Comparison of ENCODE assay signal across 27 cellular contexts in the genomic region with DNA sequence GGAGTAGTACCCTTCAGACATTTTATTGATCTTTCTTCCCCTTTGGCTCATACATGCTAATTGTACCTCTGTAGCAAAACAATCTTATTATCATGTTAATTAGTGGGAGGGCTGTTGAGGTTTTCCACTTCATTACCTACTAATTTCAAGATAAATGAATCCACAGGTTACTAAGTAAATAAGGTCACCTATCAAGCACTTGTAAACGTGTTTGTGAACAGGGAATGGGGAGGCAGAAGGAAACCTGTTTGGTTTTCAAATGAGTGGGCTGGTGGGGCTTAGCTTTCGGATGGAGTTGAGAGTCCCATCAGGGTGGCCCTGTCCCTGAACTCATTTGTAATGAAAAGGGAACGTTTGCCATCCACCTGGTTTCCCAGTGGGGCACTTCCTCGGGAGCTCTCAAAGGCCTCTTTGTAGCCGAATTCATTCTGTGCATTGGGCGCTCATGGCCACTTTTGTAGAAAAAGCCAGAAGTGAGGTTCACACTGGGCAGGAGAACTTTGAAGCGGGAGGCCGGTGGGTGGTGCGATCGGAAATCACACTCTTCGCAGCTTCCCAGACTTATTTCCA.
DNase-seq lines count a peak whose midpoint lies in the region; ATAC-seq and TF ChIP-seq lines count a peak whose summit lies in the region.
"Had no signal": no experiment of that assay in that cellular context is flagged by ENCODE, and none has a peak within 500 bp of the region (broad histone marks: within the 10 kb centered on the region; RNA-seq: fewer than 3 reads in every experiment).

No MANE protein-coding gene starts in this region.

- H3K27ac Mint-ChIP-seq in neural progenitor cell = peak overlapping the region; percentile 25
- H3K27ac Mint-ChIP-seq: activated naive CD4-positive, alpha-beta T cell treated with anti-CD3 and anti-CD28 coated beads for 36 hours; activated T-cell treated with anti-CD3 and anti-CD28 coated beads, Interleukin-2, amount 50 U/mL, for 72 hours; immature natural killer cell; type B pancreatic cell had no signal

- H4K20me1 ChIP-seq in neural progenitor cell (ENCODE audit: low read depth) = no peaks in the 10 kb centered on the region
- H4K20me1 ChIP-seq: BLaER1 had no signal

- H3K4me3 Mint-ChIP-seq in neural progenitor cell = peak overlapping the region; percentile 30
- H3K4me3 Mint-ChIP-seq: activated naive CD4-positive, alpha-beta T cell treated with anti-CD3 and anti-CD28 coated beads for 36 hours; activated T-cell treated with anti-CD3 and anti-CD28 coated beads, Interleukin-2, amount 50 U/mL, for 72 hours; immature natural killer cell; type B pancreatic cell had no signal

- peaks cover 45% of the 10 kb centered on the region for H3F3A ChIP-seq in neural progenitor cell (ENCODE audit: low read depth)

- H3K9me3 ChIP-seq in HEK293 (ENCODE audit: control insufficient read depth, insufficient read depth, low read depth, low read length) (no peaks in the 10 kb centered on the region), neural progenitor cell (ENCODE audit: low read depth) (no peaks in the 10 kb centered on the region)
- H3K9me3 ChIP-seq: adrenal gland, BLaER1, body of pancreas, neutrophil, right lobe of liver had no signal

- no peaks in the 10 kb centered on the region for H3K27me3 ChIP-seq in neural progenitor cell
- H3K27me3 ChIP-seq: adrenal gland, BLaER1, body of pancreas, neutrophil, right lobe of liver had no signal

- H3K4me1 ChIP-seq in HEK293 (ENCODE audit: control insufficient read depth, insufficient read depth, low read length) (peaks cover 45% of the 10 kb centered on the region), neural progenitor cell (peaks cover 51% of the 10 kb centered on the region)
- H3K4me1 ChIP-seq: adrenal gland, BLaER1, body of pancreas, right lobe of liver had no signal

- no peak overlapping the region for H3K9ac ChIP-seq in neural progenitor cell
- H3K9ac ChIP-seq: BLaER1 had no signal

- no peaks in the 10 kb centered on the region for H3K9me3 Mint-ChIP-seq in neural progenitor cell
- H3K9me3 Mint-ChIP-seq: activated naive CD4-positive, alpha-beta T cell treated with anti-CD3 and anti-CD28 coated beads for 36 hours had no signal

- no peak overlapping the region for H2AFZ ChIP-seq in neural progenitor cell (replicated peaks)

- H3K27me3 Mint-ChIP-seq in neural progenitor cell (ENCODE audit: insufficient read depth, low read depth) = peaks cover 4% of the 10 kb centered on the region

- CTCF ChIA-PET in HEK293 (lab: Yijun Ruan, JAX) = interaction anchor here (0.7 kb wide), 1 partner anchor 14 kb away, joined by 4 read pairs; no protein-coding TSS in a partner anchor

- H3K36me3 ChIP-seq in HEK293 (ENCODE audit: control insufficient read depth in 2 of 2, insufficient read depth in 1 of 2, low read length in 2 of 2) (no peaks in the 10 kb centered on the region), neural progenitor cell (no peaks in the 10 kb centered on the region)
- H3K36me3 ChIP-seq: adrenal gland, BLaER1, neutrophil, right lobe of liver had no signal

- H3K4me3 ChIP-seq in HEK293 (ENCODE audit: low read depth, low read length) (no peak overlapping the region), neural progenitor cell (peak overlapping the region; percentile 19)
- H3K4me3 ChIP-seq: adrenal gland, BLaER1, body of pancreas, dorsolateral prefrontal cortex, right lobe of liver had no signal

- H3K27ac ChIP-seq in HEK293 (ENCODE audit: extremely low read depth, low read depth, low read length) (peak overlapping the region; percentile 21), neural progenitor cell (no peak overlapping the region)
- H3K27ac ChIP-seq: adrenal gland, BLaER1, body of pancreas, dorsolateral prefrontal cortex, neutrophil, right lobe of liver had no signal

- peak overlapping the region; percentile 58 for H3K4me2 ChIP-seq in neural progenitor cell
- H3K4me2 ChIP-seq: BLaER1 had no signal

- peaks cover 51% of the 10 kb centered on the region for H3K4me1 Mint-ChIP-seq in neural progenitor cell

- POLR2A ChIA-PET in HEK293 (lab: Yijun Ruan, JAX) = no interaction called here

- ATAC-seq in HG03469 (IDR thresholded peaks at IDR 0.05; ENCODE audit: unreplicated experiment) = no peak
- no peak for ATAC-seq in HG03520 (IDR thresholded peaks at IDR 0.05; ENCODE audit: unreplicated experiment)
- ATAC-seq: activated T-cell treated with anti-CD3 and anti-CD28 coated beads, Interleukin-2, amount 50 U/mL, for 72 hours; body of pancreas; Panc1; right lobe of liver had no signal

- no peaks in the 10 kb centered on the region for H3K79me2 ChIP-seq in neural progenitor cell (ENCODE audit: low read depth)

- TF ChIP-seq CTCF in HEK293 (tag by site-specific recombination; IDR thresholded peaks at IDR 0.05) = no peak
- TF ChIP-seq CTCF in neural progenitor cell (IDR thresholded peaks at IDR 0.05) = no peak

- H3K36me3 Mint-ChIP-seq in neural progenitor cell = no peaks in the 10 kb centered on the region

- DNase-seq in NCI-H69 (lab: John Stamatoyannopoulos, UW) (peak; percentile 1), iPS DF 4.7 (ENCODE audit: extremely low read depth, low spot score) (peak; percentile 75), neural progenitor cell (ENCODE audit: low spot score) (peak; percentile 53), DMS53 treated with DMSO at 0.1 percent for 48 hours (lab: John Stamatoyannopoulos, UW; ENCODE audit: unreplicated experiment) (no peak)
- DNase-seq: activated CD4-positive, alpha-beta T cell treated with anti-CD3 and anti-CD28 coated beads, Interleukin-2, amount 50 U/mL, for 1 hour; activated naive CD4-positive, alpha-beta T cell treated with anti-CD3 and anti-CD28 coated beads for 36 hours; activated T-cell treated with anti-CD3 and anti-CD28 coated beads, Interleukin-2, amount 50 U/mL, for 72 hours; adrenal gland; body of pancreas; DMS79 treated with DMSO at 0.1 percent for 48 hours; dorsolateral prefrontal cortex; immature natural killer cell; IMR-90; NCI-H1930; NCI-H446; right lobe of liver; SHP77 treated with DMSO at 0.1 percent for 48 hours; stimulated activated CD4-positive, alpha-beta T cell treated with anti-CD3 and anti-CD28 coated beads, Interleukin-2, amount 100 ng/mL, for 48 hours; SW 1271; T1000 had no signal

TF ChIP-seq in HEK293, 187 proteins besides CTCF, POLR2A, EP300 and RAD21 (continues in another document):
- TF ChIP-seq ZNF140 (tag by site-specific recombination; IDR thresholded peaks at IDR 0.05) = no peak
- TF ChIP-seq FEZF1 (tag by site-specific recombination; IDR thresholded peaks at IDR 0.05) = peak; percentile 21; the same call in 1 of the 2 replicates
- TF ChIP-seq, protein P1, sequence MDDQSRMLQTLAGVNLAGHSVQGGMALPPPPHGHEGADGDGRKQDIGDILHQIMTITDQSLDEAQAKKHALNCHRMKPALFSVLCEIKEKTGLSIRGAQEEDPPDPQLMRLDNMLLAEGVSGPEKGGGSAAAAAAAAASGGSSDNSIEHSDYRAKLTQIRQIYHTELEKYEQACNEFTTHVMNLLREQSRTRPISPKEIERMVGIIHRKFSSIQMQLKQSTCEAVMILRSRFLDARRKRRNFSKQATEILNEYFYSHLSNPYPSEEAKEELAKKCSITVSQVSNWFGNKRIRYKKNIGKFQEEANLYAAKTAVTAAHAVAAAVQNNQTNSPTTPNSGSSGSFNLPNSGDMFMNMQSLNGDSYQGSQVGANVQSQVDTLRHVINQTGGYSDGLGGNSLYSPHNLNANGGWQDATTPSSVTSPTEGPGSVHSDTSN (CRISPR knock-in tag; IDR thresholded peaks at IDR 0.05) = no peak
- TF ChIP-seq ZNF146 (tag by site-specific recombination; IDR thresholded peaks at IDR 0.05) = no peak
- TF ChIP-seq ZNF175 (tag by site-specific recombination; IDR thresholded peaks at IDR 0.05) = no peak
- no peak for TF ChIP-seq ZFHX2 (tag by site-specific recombination; conservative IDR thresholded peaks at IDR 0.05)
- TF ChIP-seq, protein P2, sequence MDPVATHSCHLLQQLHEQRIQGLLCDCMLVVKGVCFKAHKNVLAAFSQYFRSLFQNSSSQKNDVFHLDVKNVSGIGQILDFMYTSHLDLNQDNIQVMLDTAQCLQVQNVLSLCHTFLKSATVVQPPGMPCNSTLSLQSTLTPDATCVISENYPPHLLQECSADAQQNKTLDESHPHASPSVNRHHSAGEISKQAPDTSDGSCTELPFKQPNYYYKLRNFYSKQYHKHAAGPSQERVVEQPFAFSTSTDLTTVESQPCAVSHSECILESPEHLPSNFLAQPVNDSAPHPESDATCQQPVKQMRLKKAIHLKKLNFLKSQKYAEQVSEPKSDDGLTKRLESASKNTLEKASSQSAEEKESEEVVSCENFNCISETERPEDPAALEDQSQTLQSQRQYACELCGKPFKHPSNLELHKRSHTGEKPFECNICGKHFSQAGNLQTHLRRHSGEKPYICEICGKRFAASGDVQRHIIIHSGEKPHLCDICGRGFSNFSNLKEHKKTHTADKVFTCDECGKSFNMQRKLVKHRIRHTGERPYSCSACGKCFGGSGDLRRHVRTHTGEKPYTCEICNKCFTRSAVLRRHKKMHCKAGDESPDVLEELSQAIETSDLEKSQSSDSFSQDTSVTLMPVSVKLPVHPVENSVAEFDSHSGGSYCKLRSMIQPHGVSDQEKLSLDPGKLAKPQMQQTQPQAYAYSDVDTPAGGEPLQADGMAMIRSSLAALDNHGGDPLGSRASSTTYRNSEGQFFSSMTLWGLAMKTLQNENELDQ (tag by site-specific recombination; IDR thresholded peaks at IDR 0.05; ENCODE audit: low read depth) = no peak
- TF ChIP-seq ZNF785 (tag by site-specific recombination; IDR thresholded peaks at IDR 0.05) = no peak
- peak; percentile 33; the same call in 1 of the 2 replicates for TF ChIP-seq SP7 (tag by site-specific recombination; IDR thresholded peaks at IDR 0.05)
- TF ChIP-seq ZNF266 (tag by site-specific recombination; IDR thresholded peaks at IDR 0.05; ENCODE audit: low read depth) = no peak
- TF ChIP-seq ZNF621 (tag by site-specific recombination; IDR thresholded peaks at IDR 0.05) = no peak
- no peak for TF ChIP-seq ZNF549 (tag by site-specific recombination; IDR thresholded peaks at IDR 0.05)
- TF ChIP-seq ZNF155 (tag by site-specific recombination; IDR thresholded peaks at IDR 0.05) = no peak
- TF ChIP-seq ZNF530 (tag by site-specific recombination; IDR thresholded peaks at IDR 0.05; ENCODE audit: low read depth) = no peak
- TF ChIP-seq SCRT2 (tag by site-specific recombination; IDR thresholded peaks at IDR 0.05) = peak; percentile 60; the same call in 1 of the 2 replicates
- TF ChIP-seq, protein P3, sequence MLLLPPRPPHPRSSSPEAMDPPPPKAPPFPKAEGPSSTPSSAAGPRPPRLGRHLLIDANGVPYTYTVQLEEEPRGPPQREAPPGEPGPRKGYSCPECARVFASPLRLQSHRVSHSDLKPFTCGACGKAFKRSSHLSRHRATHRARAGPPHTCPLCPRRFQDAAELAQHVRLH (tag by site-specific recombination; IDR thresholded peaks at IDR 0.05) = no peak
- no peak for TF ChIP-seq ZNF174 (tag by site-specific recombination; IDR thresholded peaks at IDR 0.05)
- no peak for TF ChIP-seq ZNF2 (tag by site-specific recombination; IDR thresholded peaks at IDR 0.05)
- 0 out of 2 replicates have a peak, but pooled peaks have one; percentile 23 for TF ChIP-seq SCRT1 (tag by site-specific recombination; IDR thresholded peaks at IDR 0.05; ENCODE audit: borderline replicate concordance)
